In genomic region chr22:37731804-37732471, GRCh38 we compare ENCODE assay signal across 9 cellular contexts. TPM values are rescaled to one million over a fixed set of nuclear protein-coding genes. Genes with fewer than 3 reads are reported as not detected.
DNase-seq lines count a peak whose midpoint lies in the region; ATAC-seq and TF ChIP-seq lines count a peak whose summit lies in the region.
"Had no signal": no experiment of that assay in that cellular context is flagged by ENCODE, and none has a peak within 500 bp of the region (broad histone marks: within the 10 kb centered on the region; RNA-seq: fewer than 3 reads in every experiment).

No MANE protein-coding gene starts in this region.

- TF ChIP-seq CTCF in GM13977 (IDR thresholded peaks at IDR 0.05; ENCODE audit: extremely low read depth, insufficient read depth, missing control alignments) (peak; percentile 8), epithelial cell of proximal tubule (conservative IDR thresholded peaks at IDR 0.05; ENCODE audit: low read depth, low read length) (peak; percentile 41), stomach (IDR thresholded peaks at IDR 0.05) (peak in 2 of 7 experiments; percentile 18 to 38)

- no peaks in the 10 kb centered on the region for H3K36me3 ChIP-seq in stomach

- DNase-seq in GM13977 (ENCODE audit: low spot score) (no peak), NOMO-1 treated with dmso at 0.1 percent for 144 hours (lab: John Stamatoyannopoulos, UW; ENCODE audit: unreplicated experiment) (peak; percentile 66), epithelial cell of proximal tubule (ENCODE audit: low read depth) (no peak), stomach (peak; percentile 65), hypothalamus (lab: John Stamatoyannopoulos, UW) (no peak)
- no peak for DNase-seq in activated CD8-positive, alpha-beta memory T cell treated with anti-CD3 and anti-CD28 coated beads, Interleukin-2, amount 50 U/mL, for 48 hours
- DNase-seq: activated T-cell treated with anti-CD3 and anti-CD28 coated beads, Interleukin-2, amount 50 U/mL, for 48 hours; NCI-H2081 treated with DMSO at 0.1 percent for 48 hours had no signal

- ATAC-seq in HG02981 (IDR thresholded peaks at IDR 0.05; ENCODE audit: unreplicated experiment) = no peak

- TF ChIP-seq EP300 in stomach (IDR thresholded peaks at IDR 0.05) = no peak

- no peak for TF ChIP-seq POLR2A in stomach (IDR thresholded peaks at IDR 0.05)

- no peaks in the 10 kb centered on the region for H3K27me3 ChIP-seq in stomach

- peaks cover 34 to 82% (median 57%) of the 10 kb centered on the region in 4 donors for H3K4me1 ChIP-seq in stomach

- H3K4me3 ChIP-seq in epithelial cell of proximal tubule (ENCODE audit: low read depth, low read length) (no peak overlapping the region), stomach (no peak overlapping the region)

- 38 to 74% (median 54%) methylated on average over 13 of the region's 13 CpGs for WGBS in stomach, 5 donors

- no peaks in the 10 kb centered on the region for H3K9me3 ChIP-seq in stomach

- H3K27ac ChIP-seq in stomach = peak overlapping the region; percentile 82 to 92 (median 89)

- intact Hi-C loops in stomach (cut with DNase I; ENCODE audit: low total_unique reads) = no loop called here

- in situ Hi-C loops in GM13977 (cut with MboI; ENCODE audit: low pct_unique_long_range_greater_than_20kb, low sequenced_read_pairs, unreplicated experiment) = no loop called here

RNA-seq across cellular contexts. Expression of gene TRIOBP, which starts 35.1 kb away (rescaled TPM):
- total RNA-seq in epithelial cell of proximal tubule (75.1 and 82.2 TPM in 2 replicates), stomach (100 to 1,000 TPM in 2 of 5 donors, 10 to 100 TPM in 3; 70.0 to 355 (median 90.6) TPM)
- 10 to 100 TPM; 30.6 to 87.8 (median 70.2) TPM for polyA plus RNA-seq in stomach

RNA-seq across cellular contexts. Expression of gene NOL12, which starts 45.8 kb away (rescaled TPM):
- total RNA-seq in epithelial cell of proximal tubule = 18.2 and 47.9 TPM in 2 replicates
- total RNA-seq in stomach = 10 to 100 TPM in 4 of 5 donors, 1 to 10 TPM in 1; 9.3 to 64.6 (median 41.5) TPM
- polyA plus RNA-seq in stomach = 10 to 100 TPM; 26.6 to 35.4 (median 35.2) TPM

RNA-seq across cellular contexts. Expression of gene LGALS1, which starts 56.5 kb away (rescaled TPM):
- total RNA-seq in epithelial cell of proximal tubule (1,711 and 1,833 TPM in 2 replicates), stomach (100 to 1,000 TPM; 235 to 490 (median 312) TPM)
- 1,000 to 10,000 TPM in 1 of 3 donors, 100 to 1,000 TPM in 2; 596 to 1,435 (median 703) TPM for polyA plus RNA-seq in stomach

Comparison
In these comparisons a context has a peak if more than half of its experiments do, and no peak if none do; other contexts are left out.
1. DNase-seq: peak in NOMO-1 treated with dmso at 0.1 percent for 144 hours (single experiment) and stomach (single experiment); none in GM13977 (single experiment), epithelial cell of proximal tubule (single experiment), hypothalamus (0 of 51) and activated CD8-positive, alpha-beta memory T cell treated with anti-CD3 and anti-CD28 coated beads, Interleukin-2, amount 50 U/mL, for 48 hours (single experiment).